8 cellular contexts compared by ENCODE assay signal in the genomic region with DNA sequence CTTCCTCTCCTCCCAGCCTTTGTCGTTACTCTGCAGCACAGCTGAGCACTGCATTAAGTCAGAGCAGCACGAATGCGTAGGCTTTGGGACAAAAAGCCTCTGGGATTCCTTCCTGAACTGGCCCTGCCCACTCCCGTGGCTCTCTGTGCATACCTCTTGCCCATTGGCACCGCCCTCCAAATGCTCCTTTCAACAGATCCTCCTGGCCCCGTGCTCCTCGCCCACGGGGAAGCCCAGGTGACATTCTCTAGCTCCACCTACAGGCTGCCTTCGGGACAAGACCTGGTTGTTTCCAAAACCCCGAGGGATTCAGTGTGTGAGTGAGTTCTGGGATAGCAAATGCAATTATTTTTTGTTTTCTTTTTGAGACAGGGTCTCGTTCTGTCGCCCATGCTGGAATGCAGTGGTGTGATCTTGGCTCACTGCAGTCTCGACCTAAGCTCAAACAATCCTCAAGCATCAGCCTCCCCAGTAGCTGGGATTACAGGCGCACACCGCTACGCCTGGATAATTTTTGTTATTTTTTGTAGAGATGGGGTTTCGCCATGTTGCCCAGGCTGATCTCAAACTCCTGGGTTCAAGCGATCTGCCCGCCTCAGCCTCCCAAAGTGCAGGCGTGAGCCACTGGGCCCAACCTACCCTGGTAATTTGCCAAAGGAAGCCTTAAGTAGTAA. TPM values are rescaled to one million over a fixed set of nuclear protein-coding genes. Genes with fewer than 3 reads are reported as not detected.
DNase-seq lines count a peak whose midpoint lies in the region; ATAC-seq and TF ChIP-seq lines count a peak whose summit lies in the region.

No MANE protein-coding gene starts in this region.

- no peak overlapping the region for H3K18ac ChIP-seq in trophoblast cell (ENCODE audit: low read length)

- H2BK5ac ChIP-seq in trophoblast cell (ENCODE audit: low read depth, low read length, poor library complexity): no peak overlapping the region

- DNase-seq in GM12865 (ENCODE audit: low read depth): peak; percentile 65
- peak; percentile 77 for DNase-seq in NAMALWA (ENCODE audit: low spot score)
- peak; percentile 71 for DNase-seq in activated naive CD8-positive, alpha-beta T cell treated with anti-CD3 and anti-CD28 coated beads, Interleukin-2, amount 10 ng/mL, durations not matched to agents 7 days and 5 days
- DNase-seq in Right ventricle myocardium superior: peak; percentile 87
- DNase-seq in trophoblast cell: peak; percentile 75 to 87
- peak; percentile 84 for DNase-seq in type B pancreatic cell (ENCODE audit: extremely low spot score, unreplicated experiment)

- intact Hi-C loops in Right ventricle myocardium superior (cut with DNase I): loop anchor here (5.0 to 10.0 kb wide), 2 partner anchors 103 to 346 kb away; a partner anchor contains a TSS

- H3K79me2 ChIP-seq in trophoblast cell (ENCODE audit: control insufficient read depth, insufficient read depth, low read length, poor library complexity): no peaks in the 10 kb centered on the region

- H3K4me2 ChIP-seq in trophoblast cell (ENCODE audit: low read length): peak overlapping the region; percentile 14

- peaks cover 0 to 2% of the 10 kb centered on the region in 2 experiments for H3K4me1 ChIP-seq in trophoblast cell (ENCODE audit: control insufficient read depth in 1 of 2, insufficient read depth in 2 of 2, low read length in 2 of 2)

- H3K4me3 Mint-ChIP-seq in activated naive CD8-positive, alpha-beta T cell treated with anti-CD3 and anti-CD28 coated beads, Interleukin-2, amount 10 ng/mL, durations not matched to agents 7 days and 5 days: peak overlapping the region; percentile 71
- peak overlapping the region; percentile 74 for H3K4me3 Mint-ChIP-seq in type B pancreatic cell

- no peak overlapping the region for H2AFZ ChIP-seq in trophoblast cell (ENCODE audit: insufficient read depth, low read length, poor library complexity)

- H3K9ac ChIP-seq in trophoblast cell (ENCODE audit: low read length): no peak overlapping the region

- H2AK5ac ChIP-seq in trophoblast cell (ENCODE audit: low read length): no peak overlapping the region

- no peak overlapping the region for H4K8ac ChIP-seq in trophoblast cell (ENCODE audit: low read depth, low read length)

- no peaks in the 10 kb centered on the region for H3K9me3 ChIP-seq in trophoblast cell (ENCODE audit: insufficient read depth, low read depth, low read length)

- H4K12ac ChIP-seq in trophoblast cell (ENCODE audit: low read depth, low read length): no peak overlapping the region

- no peak overlapping the region for H3K14ac ChIP-seq in trophoblast cell (ENCODE audit: low read length)

- no peak overlapping the region for H2BK120ac ChIP-seq in trophoblast cell (ENCODE audit: insufficient read depth, low read length, poor library complexity)

- H3K36me3 Mint-ChIP-seq in activated naive CD8-positive, alpha-beta T cell treated with anti-CD3 and anti-CD28 coated beads, Interleukin-2, amount 10 ng/mL, durations not matched to agents 7 days and 5 days: peaks cover 7% of the 10 kb centered on the region
- H3K36me3 Mint-ChIP-seq in type B pancreatic cell: peaks cover 7% of the 10 kb centered on the region

- H3K9me3 Mint-ChIP-seq in activated naive CD8-positive, alpha-beta T cell treated with anti-CD3 and anti-CD28 coated beads, Interleukin-2, amount 10 ng/mL, durations not matched to agents 7 days and 5 days: no peaks in the 10 kb centered on the region
- no peaks in the 10 kb centered on the region for H3K9me3 Mint-ChIP-seq in type B pancreatic cell

- peak overlapping the region; percentile 75 for H3K27ac Mint-ChIP-seq in activated naive CD8-positive, alpha-beta T cell treated with anti-CD3 and anti-CD28 coated beads, Interleukin-2, amount 10 ng/mL, durations not matched to agents 7 days and 5 days
- peak overlapping the region; percentile 82 for H3K27ac Mint-ChIP-seq in type B pancreatic cell

- no peak overlapping the region for H3K4me3 ChIP-seq in GM12865 (ENCODE audit: low read depth, low read length)
- no peak overlapping the region for H3K4me3 ChIP-seq in trophoblast cell (ENCODE audit: low read depth, low read length)

- POLR2A ChIA-PET in activated naive CD8-positive, alpha-beta T cell treated with anti-CD3 and anti-CD28 coated beads, Interleukin-2, amount 10 ng/mL, durations not matched to agents 7 days and 5 days (lab: Charles Lee): interaction anchor here (0.8 to 1.0 kb wide), 2 partner anchors 9 to 117 kb away, joined by 3 to 7 read pairs; no protein-coding TSS in a partner anchor

- peaks cover 9% of the 10 kb centered on the region for H3K4me1 Mint-ChIP-seq in activated naive CD8-positive, alpha-beta T cell treated with anti-CD3 and anti-CD28 coated beads, Interleukin-2, amount 10 ng/mL, durations not matched to agents 7 days and 5 days
- H3K4me1 Mint-ChIP-seq in type B pancreatic cell (ENCODE audit: unreplicated experiment): peaks cover 9% of the 10 kb centered on the region

- peaks cover 11 to 21% of the 10 kb centered on the region in 2 experiments for H3K36me3 ChIP-seq in trophoblast cell (ENCODE audit: control insufficient read depth in 1 of 2, insufficient read depth in 2 of 2, low read length in 2 of 2)

- no peak overlapping the region for H4K91ac ChIP-seq in trophoblast cell (ENCODE audit: low read depth, low read length)

- no peak overlapping the region for H3K23ac ChIP-seq in trophoblast cell (ENCODE audit: low read length)

- no peaks in the 10 kb centered on the region for H3K27me3 ChIP-seq in trophoblast cell (ENCODE audit: insufficient read depth, low read length)

- no peaks in the 10 kb centered on the region for H3K79me1 ChIP-seq in trophoblast cell (ENCODE audit: low read length)

- no peak overlapping the region for H3K4ac ChIP-seq in trophoblast cell (ENCODE audit: low read depth, low read length)

- TF ChIP-seq CTCF in GM12865 (IDR thresholded peaks at IDR 0.05; ENCODE audit: insufficient read depth, low read depth, low read length, missing control alignments): peak; percentile 75
- peak; percentile 85 for TF ChIP-seq CTCF in type B pancreatic cell (conservative IDR thresholded peaks at IDR 0.05)

- no peak overlapping the region for H3K27ac ChIP-seq in trophoblast cell (ENCODE audit: low read depth, low read length)

- ATAC-seq in SK-N-SH treated with all-trans-retinoic acid at 6 μM for 48 hours (peak; percentile 98), Right ventricle myocardium superior (ENCODE audit: poor library complexity) (peak; percentile 95), GM21390 (IDR thresholded peaks at IDR 0.05; ENCODE audit: unreplicated experiment) (no peak)
- peak; percentile 84 for ATAC-seq in activated naive CD8-positive, alpha-beta T cell treated with anti-CD3 and anti-CD28 coated beads, Interleukin-2, amount 10 ng/mL, durations not matched to agents 7 days and 5 days (ENCODE audit: low read depth)

- no CpG with 5 or more reads among the region's 20 CpGs for WGBS in trophoblast cell (ENCODE audit: extremely low coverage, insufficient coverage, insufficient read length)

- H2BK12ac ChIP-seq in trophoblast cell (ENCODE audit: low read length): no peak overlapping the region

- H3K27me3 Mint-ChIP-seq in activated naive CD8-positive, alpha-beta T cell treated with anti-CD3 and anti-CD28 coated beads, Interleukin-2, amount 10 ng/mL, durations not matched to agents 7 days and 5 days: no peaks in the 10 kb centered on the region
- H3K27me3 Mint-ChIP-seq in type B pancreatic cell: no peaks in the 10 kb centered on the region

TF ChIP-seq in SK-N-SH treated with all-trans-retinoic acid at 6 μM for 48 hours, 23 proteins besides CTCF, POLR2A, EP300 and RAD21:
- no peak for TF ChIP-seq TOX (CRISPR knock-in tag; IDR thresholded peaks at IDR 0.05; ENCODE audit: borderline replicate concordance)
- no peak for TF ChIP-seq GLIS3 (CRISPR knock-in tag; IDR thresholded peaks at IDR 0.05)
- TF ChIP-seq, protein P1, sequence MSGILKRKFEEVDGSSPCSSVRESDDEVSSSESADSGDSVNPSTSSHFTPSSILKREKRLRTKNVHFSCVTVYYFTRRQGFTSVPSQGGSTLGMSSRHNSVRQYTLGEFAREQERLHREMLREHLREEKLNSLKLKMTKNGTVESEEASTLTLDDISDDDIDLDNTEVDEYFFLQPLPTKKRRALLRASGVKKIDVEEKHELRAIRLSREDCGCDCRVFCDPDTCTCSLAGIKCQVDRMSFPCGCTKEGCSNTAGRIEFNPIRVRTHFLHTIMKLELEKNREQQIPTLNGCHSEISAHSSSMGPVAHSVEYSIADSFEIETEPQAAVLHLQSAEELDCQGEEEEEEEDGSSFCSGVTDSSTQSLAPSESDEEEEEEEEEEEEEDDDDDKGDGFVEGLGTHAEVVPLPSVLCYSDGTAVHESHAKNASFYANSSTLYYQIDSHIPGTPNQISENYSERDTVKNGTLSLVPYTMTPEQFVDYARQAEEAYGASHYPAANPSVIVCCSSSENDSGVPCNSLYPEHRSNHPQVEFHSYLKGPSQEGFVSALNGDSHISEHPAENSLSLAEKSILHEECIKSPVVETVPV (CRISPR knock-in tag; IDR thresholded peaks at IDR 0.05): no peak
- TF ChIP-seq ZFP3 (CRISPR knock-in tag; IDR thresholded peaks at IDR 0.05): peak; percentile 58; the same call in 1 of the 2 replicates

RNA-seq across cellular contexts. Expression of a gene that starts 17.9 kb away (rescaled TPM):
- total RNA-seq in activated naive CD8-positive, alpha-beta T cell treated with anti-CD3 and anti-CD28 coated beads, Interleukin-2, amount 10 ng/mL, durations not matched to agents 7 days and 5 days: under 1 TPM; 0.33 to 0.62 TPM
- total RNA-seq in Right ventricle myocardium superior (2.7 TPM), type B pancreatic cell (ENCODE audit: low replicate concordance) (not detected in 2 replicates)
- not detected in 2 replicates for polyA plus RNA-seq in trophoblast cell (2013)

RNA-seq across cellular contexts. Expression of a gene that starts 31.9 kb away (rescaled TPM):
- total RNA-seq in activated naive CD8-positive, alpha-beta T cell treated with anti-CD3 and anti-CD28 coated beads, Interleukin-2, amount 10 ng/mL, durations not matched to agents 7 days and 5 days: not detected
- total RNA-seq in Right ventricle myocardium superior (26.4 TPM), type B pancreatic cell (ENCODE audit: low replicate concordance) (not detected in 2 replicates)
- not detected in 2 replicates for polyA plus RNA-seq in trophoblast cell (2013)

Comparison
In these comparisons a context has a peak if more than half of its experiments do, and no peak if none do; other contexts are left out.
1. RNA of a gene that starts 31.9 kb away (total RNA-seq): 26.4 TPM in Right ventricle myocardium superior (single experiment); not detected in activated naive CD8-positive, alpha-beta T cell treated with anti-CD3 and anti-CD28 coated beads, Interleukin-2, amount 10 ng/mL, durations not matched to agents 7 days and 5 days and not detected in type B pancreatic cell; every median in the first group is over 10 times any median in the second.
2. Peak in every context shown above with its lines, with median percentiles within 50 percentile points of each other: DNase-seq.